24 cellular contexts compared by ENCODE assay signal in the genomic region with DNA sequence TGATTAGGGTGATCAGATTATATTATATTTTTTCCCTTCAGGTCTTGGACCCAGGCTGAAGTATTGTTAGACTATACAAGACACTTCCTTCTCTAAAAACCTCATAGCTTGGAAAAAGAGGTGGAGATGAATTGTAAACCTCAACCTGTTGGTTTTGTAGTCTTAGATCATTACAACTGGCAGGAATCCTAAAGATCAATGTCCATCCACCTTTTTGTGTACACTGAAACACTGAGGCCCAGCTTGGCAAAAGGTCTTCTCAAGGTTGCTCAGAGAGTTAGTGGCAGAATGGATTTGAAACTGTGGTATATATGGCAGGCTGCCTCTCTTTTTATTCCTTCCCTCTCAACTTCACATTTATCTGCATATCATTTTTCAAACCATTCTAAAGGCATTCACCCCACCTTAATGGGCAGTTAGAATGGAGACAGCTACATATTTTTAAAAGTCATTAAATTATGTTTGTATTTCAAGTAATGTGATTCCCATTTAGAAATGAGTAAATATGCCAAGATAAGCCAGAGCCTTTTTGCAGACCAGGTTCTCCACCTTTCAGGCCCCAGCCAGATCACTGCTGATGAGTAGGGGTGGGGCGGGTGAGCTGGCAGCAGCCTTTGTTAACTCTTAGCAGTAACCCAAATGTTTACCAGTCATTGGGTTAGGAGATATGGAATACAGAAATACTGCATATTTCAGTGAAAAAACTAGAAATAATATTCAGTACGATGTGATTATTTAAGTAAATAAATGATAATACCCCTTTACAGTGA.
DNase-seq lines count a peak whose midpoint lies in the region; ATAC-seq, FAIRE-seq and TF ChIP-seq lines count a peak whose summit lies in the region.
"Had no signal": no experiment of that assay in that cellular context is flagged by ENCODE, and none has a peak within 500 bp of the region (broad histone marks: within the 10 kb centered on the region; RNA-seq: fewer than 3 reads in every experiment).

No MANE protein-coding gene starts in this region.

- intact Hi-C loops in left colon (cut with DNase I, micrococcal nuclease): no loop called here
- intact Hi-C loops in pancreas (cut with DNase I): no loop called here

- H3K27ac ChIP-seq in VCaP (peak overlapping the region; percentile 62), pancreas (no peak overlapping the region)
- H3K27ac ChIP-seq: C4-2B had no signal

- no peaks in the 10 kb centered on the region for H3K9me3 ChIP-seq in pancreas

- ATAC-seq in left colon (peak; percentile 91), pancreas (peak; percentile 70 to 85 (median 78)), HG02571 (IDR thresholded peaks at IDR 0.05; ENCODE audit: unreplicated experiment) (no peak)
- ATAC-seq: GM23338, Panc1 had no signal

- DNase-seq in DMS153 (lab: John Stamatoyannopoulos, UW) (peak; percentile 65), left colon (peak; percentile 32 to 36), pancreas (peak in 3 of 6 donors; percentile 6 to 15 (median 15)), NCI-H1436 (lab: John Stamatoyannopoulos, UW) (no peak), NCI-H146 (lab: John Stamatoyannopoulos, UW) (no peak), occipital lobe (lab: John Stamatoyannopoulos, UW) (no peak)
- DNase-seq: Calu3; CD8-positive, alpha-beta memory T cell; DMS53; GDM1; Kasumi-1; NCI-H187; NCI-H345; NCI-H524; NCI-H774; NK-92 treated with Interleukin-12 subunit alpha and Interleukin-12 subunit beta, amount 100 ng/mL, for 24 hours; SIG-M5 had no signal

- H3K36me3 ChIP-seq in pancreas: no peaks in the 10 kb centered on the region
- H3K36me3 ChIP-seq: HAP-1 had no signal

- WGBS in pancreas, 2 donors: 21 to 33% methylated on average over 2 of the region's 2 CpGs

- no peak overlapping the region for H3K4me3 ChIP-seq in pancreas
- H3K4me3 ChIP-seq: GM23338, HAP-1 had no signal

- no peak for TF ChIP-seq CTCF in VCaP (conservative IDR thresholded peaks at IDR 0.05)
- no peak for TF ChIP-seq CTCF in pancreas (IDR thresholded peaks at IDR 0.05)

- FAIRE-seq in pancreas (lab: Jason Lieb, UNC): peak; percentile 9
- FAIRE-seq: A204.1 had no signal

- no peaks in the 10 kb centered on the region for H3K27me3 ChIP-seq in pancreas

- H3K4me1 ChIP-seq in pancreas: peaks cover 0 to 4% (median 0%) of the 10 kb centered on the region in 3 donors
- H3K4me1 ChIP-seq: HAP-1 had no signal

Comparison
In these comparisons a context has a peak if more than half of its experiments do, and no peak if none do; other contexts are left out.
1. DNase-seq: peak in DMS153 (single experiment) and left colon (2 of 2); none in NCI-H1436 (single experiment), NCI-H146 (single experiment) and occipital lobe (single experiment).